ENCODE assay signal across 1 cellular context in the genomic region with DNA sequence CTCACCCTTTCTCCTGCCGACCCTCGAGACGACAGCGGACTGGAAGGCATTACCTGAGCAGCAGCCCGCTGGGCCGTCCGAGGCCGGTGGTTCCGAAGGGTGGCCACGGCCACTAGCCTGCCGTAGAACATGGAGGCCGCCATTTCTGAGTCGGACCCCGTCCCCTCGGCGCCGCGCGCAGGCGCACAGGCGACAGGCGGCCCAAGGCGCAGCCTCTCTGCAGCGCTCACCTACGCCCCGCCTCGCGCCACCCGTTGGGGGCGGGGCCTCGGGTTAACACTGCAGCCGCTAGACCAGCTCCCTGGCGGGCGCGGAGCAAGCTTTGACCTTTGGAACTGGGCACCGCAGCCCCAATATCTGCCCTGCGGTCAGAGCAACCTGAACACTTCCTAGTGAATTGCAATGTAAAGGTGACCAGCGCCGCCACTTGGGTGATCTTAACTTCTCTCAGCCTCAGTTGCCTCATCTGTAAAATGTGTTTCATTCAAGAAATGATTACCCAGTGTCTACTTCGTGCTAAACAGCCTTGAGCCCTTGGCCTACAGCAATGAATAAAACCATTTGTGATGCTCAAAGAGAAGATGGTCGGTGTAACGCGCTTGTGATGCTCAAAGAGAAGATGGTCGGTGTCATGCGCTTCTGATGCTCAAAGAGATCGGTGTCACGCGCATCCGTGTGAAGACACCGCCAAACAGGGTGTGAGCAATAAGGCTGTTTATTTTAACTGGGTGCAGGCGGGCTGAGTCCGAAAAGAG.
TF ChIP-seq lines count a peak whose summit lies in the region.

A gene (minus strand): TSS at position 147 of the 755 bp plus-strand sequence. CDS start 4 bp downstream, at position 143.

TF ChIP-seq in K562, 482 proteins besides CTCF, POLR2A, EP300 and RAD21 (continued from another document):
- peak; percentile 65; the same call in 1 of the 2 replicates for TF ChIP-seq SP1 (CRISPR knock-in tag; IDR thresholded peaks at IDR 0.05)
- no peak for TF ChIP-seq ATF1 (CRISPR knock-in tag; IDR thresholded peaks at IDR 0.05)
- TF ChIP-seq ATF1 (tag; IDR thresholded peaks at IDR 0.05), result 0 out of 2 replicates have a peak, but pooled peaks have one; percentile 13
- 0 out of 4 replicates have a peak, but pooled peaks of 1 of the 2 experiments have one; percentile 10 for TF ChIP-seq RCOR1 (IDR thresholded peaks at IDR 0.05; ENCODE audit: borderline replicate concordance in 1 of 2, low read depth in 2 of 2, low read length in 2 of 2)
- TF ChIP-seq CXXC5 (CRISPR knock-in tag; IDR thresholded peaks at IDR 0.05), result peak; percentile 41; the same call in 1 of the 2 replicates
- TF ChIP-seq, protein P1, sequence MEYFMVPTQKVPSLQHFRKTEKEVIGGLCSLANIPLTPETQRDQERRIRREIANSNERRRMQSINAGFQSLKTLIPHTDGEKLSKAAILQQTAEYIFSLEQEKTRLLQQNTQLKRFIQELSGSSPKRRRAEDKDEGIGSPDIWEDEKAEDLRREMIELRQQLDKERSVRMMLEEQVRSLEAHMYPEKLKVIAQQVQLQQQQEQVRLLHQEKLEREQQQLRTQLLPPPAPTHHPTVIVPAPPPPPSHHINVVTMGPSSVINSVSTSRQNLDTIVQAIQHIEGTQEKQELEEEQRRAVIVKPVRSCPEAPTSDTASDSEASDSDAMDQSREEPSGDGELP (CRISPR knock-in tag; IDR thresholded peaks at IDR 0.05; ENCODE audit: borderline replicate concordance), result peak; percentile 56; the same call in 1 of the 2 replicates
- no peak for TF ChIP-seq ZNF583 (CRISPR knock-in tag; IDR thresholded peaks at IDR 0.05)
- peak; percentile 34 for TF ChIP-seq TBP (optimal IDR thresholded peaks at IDR 0.05; ENCODE audit: low read depth, low read length)
- peak; percentile 29 for TF ChIP-seq TAF9B (IDR thresholded peaks at IDR 0.05; ENCODE audit: partially characterized antibody)
- peak; percentile 64 for TF ChIP-seq POLR2B (IDR thresholded peaks at IDR 0.05; ENCODE audit: low read depth, partially characterized antibody)
- TF ChIP-seq, protein P2, sequence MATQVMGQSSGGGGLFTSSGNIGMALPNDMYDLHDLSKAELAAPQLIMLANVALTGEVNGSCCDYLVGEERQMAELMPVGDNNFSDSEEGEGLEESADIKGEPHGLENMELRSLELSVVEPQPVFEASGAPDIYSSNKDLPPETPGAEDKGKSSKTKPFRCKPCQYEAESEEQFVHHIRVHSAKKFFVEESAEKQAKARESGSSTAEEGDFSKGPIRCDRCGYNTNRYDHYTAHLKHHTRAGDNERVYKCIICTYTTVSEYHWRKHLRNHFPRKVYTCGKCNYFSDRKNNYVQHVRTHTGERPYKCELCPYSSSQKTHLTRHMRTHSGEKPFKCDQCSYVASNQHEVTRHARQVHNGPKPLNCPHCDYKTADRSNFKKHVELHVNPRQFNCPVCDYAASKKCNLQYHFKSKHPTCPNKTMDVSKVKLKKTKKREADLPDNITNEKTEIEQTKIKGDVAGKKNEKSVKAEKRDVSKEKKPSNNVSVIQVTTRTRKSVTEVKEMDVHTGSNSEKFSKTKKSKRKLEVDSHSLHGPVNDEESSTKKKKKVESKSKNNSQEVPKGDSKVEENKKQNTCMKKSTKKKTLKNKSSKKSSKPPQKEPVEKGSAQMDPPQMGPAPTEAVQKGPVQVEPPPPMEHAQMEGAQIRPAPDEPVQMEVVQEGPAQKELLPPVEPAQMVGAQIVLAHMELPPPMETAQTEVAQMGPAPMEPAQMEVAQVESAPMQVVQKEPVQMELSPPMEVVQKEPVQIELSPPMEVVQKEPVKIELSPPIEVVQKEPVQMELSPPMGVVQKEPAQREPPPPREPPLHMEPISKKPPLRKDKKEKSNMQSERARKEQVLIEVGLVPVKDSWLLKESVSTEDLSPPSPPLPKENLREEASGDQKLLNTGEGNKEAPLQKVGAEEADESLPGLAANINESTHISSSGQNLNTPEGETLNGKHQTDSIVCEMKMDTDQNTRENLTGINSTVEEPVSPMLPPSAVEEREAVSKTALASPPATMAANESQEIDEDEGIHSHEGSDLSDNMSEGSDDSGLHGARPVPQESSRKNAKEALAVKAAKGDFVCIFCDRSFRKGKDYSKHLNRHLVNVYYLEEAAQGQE (CRISPR knock-in tag; IDR thresholded peaks at IDR 0.05; ENCODE audit: low read depth), result 0 out of 2 replicates have a peak, but pooled peaks have one; percentile 56
- TF ChIP-seq MAZ (CRISPR knock-in tag; conservative IDR thresholded peaks at IDR 0.05 in 1 of 2, IDR thresholded peaks at IDR 0.05 in 1 of 2), result peak in 1 of 2 experiments; percentile 49; a peak in 1 of 4 replicates
- TF ChIP-seq, protein P3, sequence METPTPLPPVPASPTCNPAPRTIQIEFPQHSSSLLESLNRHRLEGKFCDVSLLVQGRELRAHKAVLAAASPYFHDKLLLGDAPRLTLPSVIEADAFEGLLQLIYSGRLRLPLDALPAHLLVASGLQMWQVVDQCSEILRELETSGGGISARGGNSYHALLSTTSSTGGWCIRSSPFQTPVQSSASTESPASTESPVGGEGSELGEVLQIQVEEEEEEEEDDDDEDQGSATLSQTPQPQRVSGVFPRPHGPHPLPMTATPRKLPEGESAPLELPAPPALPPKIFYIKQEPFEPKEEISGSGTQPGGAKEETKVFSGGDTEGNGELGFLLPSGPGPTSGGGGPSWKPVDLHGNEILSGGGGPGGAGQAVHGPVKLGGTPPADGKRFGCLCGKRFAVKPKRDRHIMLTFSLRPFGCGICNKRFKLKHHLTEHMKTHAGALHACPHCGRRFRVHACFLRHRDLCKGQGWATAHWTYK (CRISPR knock-in tag; IDR thresholded peaks at IDR 0.05), result 0 out of 2 replicates have a peak, but pooled peaks have one; percentile 44
- TF ChIP-seq, protein P4, sequence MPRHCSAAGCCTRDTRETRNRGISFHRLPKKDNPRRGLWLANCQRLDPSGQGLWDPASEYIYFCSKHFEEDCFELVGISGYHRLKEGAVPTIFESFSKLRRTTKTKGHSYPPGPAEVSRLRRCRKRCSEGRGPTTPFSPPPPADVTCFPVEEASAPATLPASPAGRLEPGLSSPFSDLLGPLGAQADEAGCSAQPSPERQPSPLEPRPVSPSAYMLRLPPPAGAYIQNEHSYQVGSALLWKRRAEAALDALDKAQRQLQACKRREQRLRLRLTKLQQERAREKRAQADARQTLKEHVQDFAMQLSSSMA (CRISPR knock-in tag; IDR thresholded peaks at IDR 0.05), result no peak
- TF ChIP-seq, protein P5, sequence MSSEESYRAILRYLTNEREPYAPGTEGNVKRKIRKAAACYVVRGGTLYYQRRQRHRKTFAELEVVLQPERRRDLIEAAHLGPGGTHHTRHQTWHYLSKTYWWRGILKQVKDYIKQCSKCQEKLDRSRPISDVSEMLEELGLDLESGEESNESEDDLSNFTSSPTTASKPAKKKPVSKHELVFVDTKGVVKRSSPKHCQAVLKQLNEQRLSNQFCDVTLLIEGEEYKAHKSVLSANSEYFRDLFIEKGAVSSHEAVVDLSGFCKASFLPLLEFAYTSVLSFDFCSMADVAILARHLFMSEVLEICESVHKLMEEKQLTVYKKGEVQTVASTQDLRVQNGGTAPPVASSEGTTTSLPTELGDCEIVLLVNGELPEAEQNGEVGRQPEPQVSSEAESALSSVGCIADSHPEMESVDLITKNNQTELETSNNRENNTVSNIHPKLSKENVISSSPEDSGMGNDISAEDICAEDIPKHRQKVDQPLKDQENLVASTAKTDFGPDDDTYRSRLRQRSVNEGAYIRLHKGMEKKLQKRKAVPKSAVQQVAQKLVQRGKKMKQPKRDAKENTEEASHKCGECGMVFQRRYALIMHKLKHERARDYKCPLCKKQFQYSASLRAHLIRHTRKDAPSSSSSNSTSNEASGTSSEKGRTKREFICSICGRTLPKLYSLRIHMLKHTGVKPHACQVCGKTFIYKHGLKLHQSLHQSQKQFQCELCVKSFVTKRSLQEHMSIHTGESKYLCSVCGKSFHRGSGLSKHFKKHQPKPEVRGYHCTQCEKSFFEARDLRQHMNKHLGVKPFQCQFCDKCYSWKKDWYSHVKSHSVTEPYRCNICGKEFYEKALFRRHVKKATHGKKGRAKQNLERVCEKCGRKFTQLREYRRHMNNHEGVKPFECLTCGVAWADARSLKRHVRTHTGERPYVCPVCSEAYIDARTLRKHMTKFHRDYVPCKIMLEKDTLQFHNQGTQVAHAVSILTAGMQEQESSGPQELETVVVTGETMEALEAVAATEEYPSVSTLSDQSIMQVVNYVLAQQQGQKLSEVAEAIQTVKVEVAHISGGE (CRISPR knock-in tag; IDR thresholded peaks at IDR 0.05), result no peak
- TF ChIP-seq, protein P6, sequence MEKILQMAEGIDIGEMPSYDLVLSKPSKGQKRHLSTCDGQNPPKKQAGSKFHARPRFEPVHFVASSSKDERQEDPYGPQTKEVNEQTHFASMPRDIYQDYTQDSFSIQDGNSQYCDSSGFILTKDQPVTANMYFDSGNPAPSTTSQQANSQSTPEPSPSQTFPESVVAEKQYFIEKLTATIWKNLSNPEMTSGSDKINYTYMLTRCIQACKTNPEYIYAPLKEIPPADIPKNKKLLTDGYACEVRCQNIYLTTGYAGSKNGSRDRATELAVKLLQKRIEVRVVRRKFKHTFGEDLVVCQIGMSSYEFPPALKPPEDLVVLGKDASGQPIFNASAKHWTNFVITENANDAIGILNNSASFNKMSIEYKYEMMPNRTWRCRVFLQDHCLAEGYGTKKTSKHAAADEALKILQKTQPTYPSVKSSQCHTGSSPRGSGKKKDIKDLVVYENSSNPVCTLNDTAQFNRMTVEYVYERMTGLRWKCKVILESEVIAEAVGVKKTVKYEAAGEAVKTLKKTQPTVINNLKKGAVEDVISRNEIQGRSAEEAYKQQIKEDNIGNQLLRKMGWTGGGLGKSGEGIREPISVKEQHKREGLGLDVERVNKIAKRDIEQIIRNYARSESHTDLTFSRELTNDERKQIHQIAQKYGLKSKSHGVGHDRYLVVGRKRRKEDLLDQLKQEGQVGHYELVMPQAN (IDR thresholded peaks at IDR 0.05; ENCODE audit: borderline replicate concordance), result no peak; the same call in 1 of the 2 replicates
- TF ChIP-seq PHF20 (IDR thresholded peaks at IDR 0.05; ENCODE audit: partially characterized antibody), result peak; percentile 92
- TF ChIP-seq RBFOX2 (IDR thresholded peaks at IDR 0.05; ENCODE audit: low read depth, low read length), result peak; percentile 89
- no peak for TF ChIP-seq ZNF23 (CRISPR knock-in tag; IDR thresholded peaks at IDR 0.05)
- 0 out of 2 replicates have a peak, but pooled peaks have one; percentile 20 for TF ChIP-seq CBX1 (IDR thresholded peaks at IDR 0.05; ENCODE audit: low read depth)
- peak; percentile 35 for TF ChIP-seq HCFC1 (IDR thresholded peaks at IDR 0.05; ENCODE audit: low read depth, low read length)
- TF ChIP-seq EP400 (IDR thresholded peaks at IDR 0.05), result peak; percentile 23; the same call in 1 of the 2 replicates
- TF ChIP-seq RBM25 (IDR thresholded peaks at IDR 0.05; ENCODE audit: low read depth, low read length, severe bottlenecking), result peak; percentile 57
- peak; percentile 50; the same call in 1 of the 2 replicates for TF ChIP-seq POLR2AphosphoS5 (IDR thresholded peaks at IDR 0.05; ENCODE audit: control insufficient read depth, insufficient read depth, low read depth, low read length)
- TF ChIP-seq HDAC1 (IDR thresholded peaks at IDR 0.05), result peak in 1 of 2 experiments; percentile 61; a peak in 2 of 4 replicates
- no peak for TF ChIP-seq ZNF146 (CRISPR knock-in tag; IDR thresholded peaks at IDR 0.05; ENCODE audit: unreplicated experiment)
